ENCODE assay signal across 1 cellular context in genomic region chr10:73930630-73931327, GRCh38.
TF ChIP-seq lines count a peak whose summit lies in the region.
"Not testable (repeated sequence)": the region's sequence is repeated elsewhere in the genome, so short reads cannot be mapped to it uniquely, and the experiment has no call there.

No MANE protein-coding gene starts in this region.

TF ChIP-seq in HepG2, 621 proteins besides CTCF, POLR2A, EP300 and RAD21:
- TF ChIP-seq USF2 (IDR thresholded peaks at IDR 0.05; ENCODE audit: low read depth, low read length) (0 out of 2 replicates have a peak, but pooled peaks have one; percentile 13), RAD51 (IDR thresholded peaks at IDR 0.05; ENCODE audit: borderline replicate concordance) (peak; percentile 57; the same call in 1 of the 2 replicates)
- TF ChIP-seq USF2 (CRISPR knock-in tag; IDR thresholded peaks at IDR 0.05; ENCODE audit: borderline replicate concordance) = not testable (repeated sequence)
